Comparison of ENCODE assay signal across 30 cellular contexts in genomic region chr21:37587203-37587602, GRCh38.
DNase-seq lines count a peak whose midpoint lies in the region; ATAC-seq, FAIRE-seq and TF ChIP-seq lines count a peak whose summit lies in the region.
"Had no signal": no experiment of that assay in that cellular context is flagged by ENCODE, and none has a peak within 500 bp of the region (broad histone marks: within the 10 kb centered on the region; RNA-seq: fewer than 3 reads in every experiment).

No MANE protein-coding gene starts in this region.

- no peaks in the 10 kb centered on the region for H3K9me3 ChIP-seq in H9 (ENCODE audit: control insufficient read depth, low read depth, low read length)
- H3K9me3 ChIP-seq in H1 (ENCODE audit: insufficient read depth in 2 of 2, low read depth in 1 of 2, low read length in 1 of 2), result no peaks in the 10 kb centered on the region
- no peaks in the 10 kb centered on the region for H3K9me3 ChIP-seq in psoas muscle
- H3K9me3 ChIP-seq: BE2C, BLaER1 had no signal

- CTCF ChIA-PET in WTC11 (lab: Charles Lee), result interaction anchor here (0.7 kb wide), 1 partner anchor 23 kb away, joined by 3 read pairs; no protein-coding TSS in a partner anchor
- CTCF ChIA-PET in H1 (lab: Charles Lee; ENCODE audit: partially characterized antibody), result interaction anchor here (0.6 kb wide), 1 partner anchor 317 kb away, joined by 3 read pairs; no protein-coding TSS in a partner anchor

- H3K18ac ChIP-seq in H9 (ENCODE audit: insufficient read length, low read depth, low read length) (no peak overlapping the region), H1 (ENCODE audit: extremely low read depth, low read length) (0 out of 2 replicates have a peak overlapping the region, but pooled peaks have one; percentile 7), mesendoderm (ENCODE audit: low read length) (no peak overlapping the region)

- 0 out of 2 replicates have a peak, but pooled peaks have one; percentile 26 for ATAC-seq in WTC11
- ATAC-seq in psoas muscle, result no peak
- ATAC-seq in HG02884 (IDR thresholded peaks at IDR 0.05; ENCODE audit: unreplicated experiment), result no peak
- ATAC-seq: GM12878 had no signal

- H3K4me2 ChIP-seq in H9 (ENCODE audit: insufficient read depth, insufficient read length, low read length) (peak overlapping the region; percentile 2), H1 (ENCODE audit: insufficient read depth in 1 of 2, low read depth in 2 of 2, low read length in 2 of 2) (no peak overlapping the region; a peak in 1 of 4 replicates), mesendoderm (ENCODE audit: low read length) (peak overlapping the region; percentile 13)
- H3K4me2 ChIP-seq: BLaER1 had no signal

- H3K23ac ChIP-seq in H9 (ENCODE audit: insufficient read length, low read depth, low read length) (no peak overlapping the region), H1 (ENCODE audit: insufficient read length) (no peak overlapping the region), mesendoderm (ENCODE audit: low read length) (no peak overlapping the region)

- H4K91ac ChIP-seq in H9 (ENCODE audit: insufficient read length, low read depth, low read length) (no peak overlapping the region), H1 (replicated peaks; ENCODE audit: insufficient read length, low read length) (no peak overlapping the region)

- H2BK12ac ChIP-seq in H9 (ENCODE audit: insufficient read length, low read depth, low read length) (no peak overlapping the region), H1 (ENCODE audit: low read depth, low read length) (0 out of 2 replicates have a peak overlapping the region, but pooled peaks have one; percentile 5)

- no peaks in the 10 kb centered on the region for H4K20me1 ChIP-seq in H9 (ENCODE audit: control insufficient read depth, insufficient read depth, insufficient read length)
- no peaks in the 10 kb centered on the region for H4K20me1 ChIP-seq in H1 (replicated peaks in 1 of 2; ENCODE audit: control insufficient read depth in 1 of 2, insufficient read depth in 2 of 2, low read length in 2 of 2)
- H4K20me1 ChIP-seq: BLaER1 had no signal

- H3K4me3 ChIP-seq in H1 (ENCODE audit: extremely low read depth in 1 of 4, insufficient read depth in 2 of 4, low read depth in 3 of 4, low read length in 4 of 4) (no peak overlapping the region), mesendoderm (ENCODE audit: low read length) (no peak overlapping the region), psoas muscle (no peak overlapping the region)
- H3K4me3 ChIP-seq: BLaER1, GM12878 had no signal

- no peak overlapping the region for H2BK120ac ChIP-seq in H9 (ENCODE audit: low read depth, low read length, poor library complexity, severe bottlenecking)
- no peak overlapping the region for H2BK120ac ChIP-seq in H1 (replicated peaks; ENCODE audit: low read depth, low read length)
- H2BK120ac ChIP-seq in mesendoderm (ENCODE audit: low read depth, low read length), result no peak overlapping the region

- no peak for TF ChIP-seq EP300 in H1 (IDR thresholded peaks at IDR 0.05; ENCODE audit: borderline replicate concordance in 1 of 2, low read depth in 2 of 2, low read length in 2 of 2)

- no peak for TF ChIP-seq CTCF in H9 (conservative IDR thresholded peaks at IDR 0.05)
- no peak for TF ChIP-seq CTCF in WTC11 (IDR thresholded peaks at IDR 0.05)
- no peak for TF ChIP-seq CTCF in H1 (IDR thresholded peaks at IDR 0.05; ENCODE audit: control extremely low read depth in 1 of 3, insufficient read depth in 1 of 3, low read depth in 1 of 3, low read length in 3 of 3)
- no peak for TF ChIP-seq CTCF in psoas muscle (IDR thresholded peaks at IDR 0.05)

- H2AK5ac ChIP-seq in H9 (ENCODE audit: insufficient read length, low read length) (no peak overlapping the region), H1 (ENCODE audit: low read depth, low read length) (no peak overlapping the region), mesendoderm (ENCODE audit: low read length) (peak overlapping the region; percentile 55)

- no peak for FAIRE-seq in H1 (lab: Jason Lieb, UNC)
- FAIRE-seq: A204.1, GM12878, GM12892, GM18507, GM19239 had no signal

- no peak for TF ChIP-seq RAD21 in H1 (IDR thresholded peaks at IDR 0.05 in 1 of 2, conservative IDR thresholded peaks at IDR 0.05 in 1 of 2; ENCODE audit: low read depth in 2 of 2, low read length in 2 of 2)

- H3K4me1 ChIP-seq in H9 (ENCODE audit: insufficient read depth, low read length), result no peaks in the 10 kb centered on the region
- H3K4me1 ChIP-seq in H1 (replicated peaks in 1 of 4; ENCODE audit: control insufficient read depth in 3 of 4, insufficient read depth in 4 of 4, low read length in 3 of 4), result peaks cover 2 to 9% (median 3%) of the 10 kb centered on the region in 4 experiments; a peak in 5 of 7 replicates
- peaks cover 10% of the 10 kb centered on the region for H3K4me1 ChIP-seq in mesendoderm (ENCODE audit: control insufficient read depth, low read depth, low read length)
- no peaks in the 10 kb centered on the region for H3K4me1 ChIP-seq in psoas muscle
- H3K4me1 ChIP-seq: BE2C had no signal

- no peak overlapping the region for H4K5ac ChIP-seq in H9 (ENCODE audit: insufficient read length, low read depth, low read length)
- no peak overlapping the region for H4K5ac ChIP-seq in H1 (ENCODE audit: insufficient read length, low read depth, low read length)
- H4K5ac ChIP-seq in mesendoderm (ENCODE audit: low read length), result no peak overlapping the region

- H3K4me1 Mint-ChIP-seq in H9, result no peaks in the 10 kb centered on the region
- H3K4me1 Mint-ChIP-seq in WTC11, result peaks cover 2% of the 10 kb centered on the region
- H3K4me1 Mint-ChIP-seq: CD14-positive monocyte; CD4-positive, alpha-beta memory T cell; CD4-positive, CD25-positive, alpha-beta regulatory T cell; CD8-positive, alpha-beta memory T cell had no signal

- H3T11ph ChIP-seq in H9 (ENCODE audit: low read length), result no peak overlapping the region

- H3K79me1 ChIP-seq in H9 (ENCODE audit: insufficient read depth, low read depth, low read length, poor library complexity, severe bottlenecking), result no peaks in the 10 kb centered on the region
- H3K79me1 ChIP-seq in H1 (ENCODE audit: low read depth, low read length), result no peaks in the 10 kb centered on the region
- H3K79me1 ChIP-seq in mesendoderm (ENCODE audit: low read length), result peaks cover 7% of the 10 kb centered on the region

- intact Hi-C loops in psoas muscle (cut with DNase I), result no loop called here

- H2BK20ac ChIP-seq in H9 (ENCODE audit: low read depth, low read length, poor library complexity, severe bottlenecking), result no peak overlapping the region
- H2BK20ac ChIP-seq in H1 (ENCODE audit: low read length), result no peak overlapping the region

- no peak overlapping the region for H3K4me3 Mint-ChIP-seq in H9
- H3K4me3 Mint-ChIP-seq in WTC11, result no peak overlapping the region
- H3K4me3 Mint-ChIP-seq: CD14-positive monocyte; CD4-positive, CD25-positive, alpha-beta regulatory T cell; CD8-positive, alpha-beta memory T cell had no signal

- H3K27ac Mint-ChIP-seq in H9 (no peak overlapping the region), WTC11 (peak overlapping the region; percentile 35; the same call in 1 of the 2 replicates)
- H3K27ac Mint-ChIP-seq: CD14-positive monocyte; CD4-positive, CD25-positive, alpha-beta regulatory T cell; CD8-positive, alpha-beta memory T cell had no signal

- H3K27ac ChIP-seq in H9 (ENCODE audit: insufficient read length, low read depth, low read length), result no peak overlapping the region
- no peak overlapping the region for H3K27ac ChIP-seq in H1 (ENCODE audit: low read depth, low read length)
- H3K27ac ChIP-seq in mesendoderm (ENCODE audit: low read depth, low read length), result no peak overlapping the region
- no peak overlapping the region for H3K27ac ChIP-seq in psoas muscle
- H3K27ac ChIP-seq: 22Rv1, BLaER1 had no signal

- no peak overlapping the region for H3K9ac ChIP-seq in H9 (ENCODE audit: extremely low read depth, insufficient read length, low read length)
- H3K9ac ChIP-seq in H1 (replicated peaks in 1 of 4; ENCODE audit: extremely low read depth in 1 of 4, low read depth in 3 of 4, low read length in 3 of 4), result no peak overlapping the region
- peak overlapping the region; percentile 54 for H3K9ac ChIP-seq in mesendoderm (ENCODE audit: low read length)
- H3K9ac ChIP-seq: BLaER1 had no signal

- H3K36me3 Mint-ChIP-seq in H9 (ENCODE audit: insufficient read depth in 1 of 3, low read depth in 3 of 3) (peaks cover 0 to 2% (median 0%) of the 10 kb centered on the region in 3 experiments; a peak in 1 of 7 replicates), WTC11 (peaks cover 7% of the 10 kb centered on the region)
- H3K36me3 Mint-ChIP-seq: CD14-positive monocyte; CD4-positive, alpha-beta memory T cell; CD4-positive, CD25-positive, alpha-beta regulatory T cell; CD8-positive, alpha-beta memory T cell had no signal

- no peak for TF ChIP-seq POLR2A in H1 (IDR thresholded peaks at IDR 0.05; ENCODE audit: control extremely low read depth in 1 of 2, low read depth in 2 of 2, low read length in 2 of 2)

- peaks cover 1% of the 10 kb centered on the region; the same call in 1 of the 2 replicates for H3K27me3 Mint-ChIP-seq in H9 (ENCODE audit: low read depth)
- no peaks in the 10 kb centered on the region for H3K27me3 Mint-ChIP-seq in WTC11 (ENCODE audit: low read depth)

- H3K4ac ChIP-seq in H9 (ENCODE audit: low read depth, low read length), result no peak overlapping the region
- no peak overlapping the region for H3K4ac ChIP-seq in H1 (replicated peaks; ENCODE audit: insufficient read length, low read depth, low read length)
- no peak overlapping the region for H3K4ac ChIP-seq in mesendoderm (ENCODE audit: low read depth, low read length)

- no CpG with 5 or more reads among the region's 4 CpGs for WGBS in H9 (ENCODE audit: extremely low coverage, insufficient read length, low lambda C conversion rate)
- 88% methylated on average over 4 of the region's 4 CpGs; no CpG with 5 or more reads in 1 of the 2 experiments for WGBS in H1 (ENCODE audit: extremely low coverage in 1 of 2, insufficient coverage in 1 of 2, insufficient read length in 1 of 2, insufficient replicate concordance in 2 of 2, low coverage in 1 of 2, low lambda C conversion rate in 2 of 2, missing lambda C conversion rate in 1 of 2), 2 experiments
- no CpG with 5 or more reads among the region's 4 CpGs for WGBS in mesendoderm (ENCODE audit: extremely low coverage, insufficient coverage, low lambda C conversion rate)
- 93 to 97% (median 96%) methylated on average over 4 of the region's 4 CpGs for WGBS in psoas muscle, 3 donors

- H3K79me2 ChIP-seq in H9 (ENCODE audit: insufficient read depth, low read length), result peaks cover 2% of the 10 kb centered on the region; the same call in 1 of the 2 replicates
- peaks cover 0 to 15% of the 10 kb centered on the region in 2 experiments; a peak in 1 of 4 replicates for H3K79me2 ChIP-seq in H1 (ENCODE audit: control insufficient read depth in 1 of 2, insufficient read depth in 2 of 2, low read length in 2 of 2)
- peaks cover 19% of the 10 kb centered on the region for H3K79me2 ChIP-seq in mesendoderm (ENCODE audit: control insufficient read depth, insufficient read depth, low read length)

- H2AFZ ChIP-seq in H9 (ENCODE audit: low read length) (no peak overlapping the region), H1 (ENCODE audit: low read length) (no peak overlapping the region)

- H3K14ac ChIP-seq in H9 (ENCODE audit: insufficient read depth, low read length) (no peak overlapping the region), H1 (ENCODE audit: insufficient read length) (no peak overlapping the region)

- H3K27me3 ChIP-seq in H9 (ENCODE audit: insufficient read depth, low read length), result no peaks in the 10 kb centered on the region
- no peaks in the 10 kb centered on the region for H3K27me3 ChIP-seq in H1 (replicated peaks in 1 of 4; ENCODE audit: control insufficient read depth in 3 of 4, extremely low read depth in 1 of 4, insufficient read depth in 3 of 4, low read length in 3 of 4)
- H3K27me3 ChIP-seq in mesendoderm (ENCODE audit: insufficient read depth, low read length, poor library complexity), result no peaks in the 10 kb centered on the region
- H3K27me3 ChIP-seq in psoas muscle (ENCODE audit: insufficient read depth in 3 of 3, low read length in 2 of 3), result no peaks in the 10 kb centered on the region
- H3K27me3 ChIP-seq: BLaER1 had no signal

- H3K56ac ChIP-seq in H9 (ENCODE audit: insufficient read length, low read depth, low read length), result no peak overlapping the region
- no peak overlapping the region for H3K56ac ChIP-seq in H1 (replicated peaks; ENCODE audit: insufficient read length, low read depth, low read length)
- H3K56ac ChIP-seq in mesendoderm (ENCODE audit: low read length), result peak overlapping the region; percentile 79

- DNase-seq in H9, result no peak
- DNase-seq in WTC11 (ENCODE audit: low spot score), result no peak
- peak in 1 of 2 experiments; percentile 45 for DNase-seq in H1 (ENCODE audit: low read depth in 1 of 2, low spot score in 2 of 2)
- DNase-seq in mesendoderm, result peak; percentile 18
- no peak for DNase-seq in psoas muscle
- DNase-seq in NCI-H128 (lab: John Stamatoyannopoulos, UW; ENCODE audit: unreplicated experiment), result no peak
- no peak for DNase-seq in T-helper 2 cell
- DNase-seq: ACHN; BE2C; C1 segment of cervical spinal cord; CD4-positive, alpha-beta memory T cell; CD4-positive, CD25-positive, alpha-beta regulatory T cell; CD8-positive, alpha-beta memory T cell; COR-L47; DMS 273 treated with DMSO at 0.1 percent for 48 hours; DMS153; DMS53; DMS79; DND-41; EL; GDM1 had no signal

- H4K8ac ChIP-seq in H9 (replicated peaks; ENCODE audit: insufficient read length, low read depth, low read length) (no peak overlapping the region), H1 (ENCODE audit: extremely low read depth, insufficient read depth, low read length) (no peak overlapping the region), mesendoderm (ENCODE audit: low read depth, low read length) (no peak overlapping the region)

- H3K9me3 Mint-ChIP-seq in H9 (peaks cover 0 to 3% of the 10 kb centered on the region in 2 experiments; a peak in 1 of 5 replicates), WTC11 (peaks cover 3% of the 10 kb centered on the region)
- H3K9me3 Mint-ChIP-seq: CD14-positive monocyte; CD4-positive, alpha-beta memory T cell; CD8-positive, alpha-beta memory T cell had no signal

- H3K23me2 ChIP-seq in H9 (ENCODE audit: insufficient read length, low read depth, low read length, poor library complexity, severe bottlenecking) (no peaks in the 10 kb centered on the region), H1 (ENCODE audit: low read depth, low read length) (peaks cover 5% of the 10 kb centered on the region; the same call in 1 of the 2 replicates)

- H2BK15ac ChIP-seq in H9 (ENCODE audit: low read depth, low read length), result 0 out of 2 replicates have a peak overlapping the region, but pooled peaks have one; percentile 7
- H2BK15ac ChIP-seq in H1 (ENCODE audit: low read length), result no peak overlapping the region
- no peak overlapping the region for H2BK15ac ChIP-seq in mesendoderm (replicated peaks; ENCODE audit: low read depth)

- H2BK5ac ChIP-seq in H9 (ENCODE audit: insufficient read length, low read length), result no peak overlapping the region
- H2BK5ac ChIP-seq in H1 (ENCODE audit: low read depth, low read length), result no peak overlapping the region; the same call in 1 of the 2 replicates
- peak overlapping the region; percentile 54 for H2BK5ac ChIP-seq in mesendoderm (ENCODE audit: low read length)

- POLR2A ChIA-PET in WTC11 (lab: Charles Lee) (no interaction called here), H1 (lab: Charles Lee; ENCODE audit: partially characterized antibody) (interaction anchor here (1.4 kb wide), 1 partner anchor 12 kb away, joined by 3 read pairs; no protein-coding TSS in a partner anchor)

- H3K36me3 ChIP-seq in H1 (ENCODE audit: control insufficient read depth in 2 of 4, insufficient read depth in 4 of 4, low read length in 3 of 4) (no peaks in the 10 kb centered on the region), mesendoderm (ENCODE audit: control insufficient read depth, insufficient read depth, low read length) (peaks cover 6% of the 10 kb centered on the region), psoas muscle (ENCODE audit: insufficient read depth in 1 of 2, low read depth in 1 of 2) (no peaks in the 10 kb centered on the region)
- H3K36me3 ChIP-seq: BE2C, BLaER1 had no signal

Comparison
In these comparisons a context has a peak if more than half of its experiments do, and no peak if none do; other contexts are left out.
1. H3K4me2 ChIP-seq: peak in H9 (single experiment) and mesendoderm (single experiment); none in H1 (0 of 2).